In the genomic region with DNA sequence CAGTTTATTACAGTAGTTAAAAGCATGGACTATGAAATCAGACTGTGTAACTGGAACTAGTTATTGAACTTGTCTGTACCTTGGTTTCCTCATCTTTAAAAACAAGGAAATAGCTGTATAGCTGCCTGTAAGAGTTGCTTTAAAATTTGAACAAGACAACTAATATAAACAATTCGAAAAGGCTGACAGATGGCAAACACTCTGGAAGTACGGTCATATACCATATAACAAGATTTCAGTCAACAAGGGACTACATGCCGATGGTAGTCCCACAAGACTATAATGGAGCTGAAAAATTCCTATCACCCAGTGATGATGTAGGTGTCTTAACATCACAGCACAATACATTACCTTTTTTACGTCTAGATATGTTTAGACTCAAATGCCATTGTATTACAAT, we compare ENCODE assay signal across 32 cellular contexts.
"Had no signal": no experiment of that assay in that cellular context is flagged by ENCODE, and none has a peak within 500 bp of the region (broad histone marks: within the 10 kb centered on the region; RNA-seq: fewer than 3 reads in every experiment).

No MANE protein-coding gene starts in this region.

- H3K9me3 ChIP-seq: ascending aorta, breast epithelium had no signal

- H3K4me3 ChIP-seq: ascending aorta, breast epithelium, coronary artery, dorsolateral prefrontal cortex had no signal

- ATAC-seq: activated CD4-positive, CD25-positive, alpha-beta regulatory T cell treated with anti-CD3 and anti-CD28 coated beads, Interleukin-2, amount 50 U/mL, for 24 hours; activated CD8-positive, alpha-beta T cell treated with anti-CD3 and anti-CD28 coated beads for 36 hours; activated T-cell treated with anti-CD3 and anti-CD28 coated beads, Interleukin-2, amount 50 U/mL, for 4 hours; activated T-helper 17 cell treated with anti-CD3 and anti-CD28 coated beads, Interleukin-2, amount 50 U/mL, for 72 hours; esophagus mucosa; T-helper 17 cell had no signal

- H3K27ac Mint-ChIP-seq: activated B cell treated with CpG ODN at 0.5 μM for 24 hours; activated T-helper 17 cell treated with anti-CD3 and anti-CD28 coated beads, Interleukin-2, amount 50 U/mL, for 72 hours; brain; dendritic cell treated with granulocyte-macrophage colony-stimulating factor and Interleukin-4, amounts not matched to agents 40 ng/mL and 50 ng/mL, for 4 days; endodermal cell; T-helper 2 cell treated with Interferon-gamma antibody and Interleukin-4, amounts not matched to agents 5 μg/mL and 100 μg/mL, for 36 hours had no signal

- H3K27me3 ChIP-seq: ascending aorta, breast epithelium, dorsolateral prefrontal cortex had no signal

- H3K9me3 Mint-ChIP-seq: activated B cell treated with CpG ODN at 0.5 μM for 24 hours; activated CD8-positive, alpha-beta T cell treated with anti-CD3 and anti-CD28 coated beads for 36 hours; activated T-cell treated with anti-CD3 and anti-CD28 coated beads, Interleukin-2, amount 50 U/mL, for 4 hours; activated T-helper 17 cell treated with anti-CD3 and anti-CD28 coated beads, Interleukin-2, amount 50 U/mL, for 72 hours; brain; central memory CD8-positive, alpha-beta T cell; dendritic cell treated with granulocyte-macrophage colony-stimulating factor and Interleukin-4, amounts not matched to agents 40 ng/mL and 50 ng/mL, for 4 days; endodermal cell; T-helper 2 cell treated with Interferon-gamma antibody and Interleukin-4, amounts not matched to agents 5 μg/mL and 100 μg/mL, for 36 hours had no signal

- H3K36me3 ChIP-seq: breast epithelium had no signal

- H3K27ac ChIP-seq: ascending aorta, breast epithelium, coronary artery, dorsolateral prefrontal cortex, WERI-Rb-1 had no signal

- DNase-seq: activated B cell treated with CpG ODN at 0.5 μM for 24 hours; activated CD4-positive, alpha-beta T cell treated with anti-CD3 and anti-CD28 coated beads for 48 hours; activated CD4-positive, alpha-beta T cell treated with anti-CD3 and anti-CD28 coated beads, Interleukin-2, amount 50 U/mL, for 1 hour; activated CD4-positive, alpha-beta T cell treated with anti-CD3 and anti-CD28 coated beads, Interleukin-2, amount 50 U/mL, for 48 hours; activated CD8-positive, alpha-beta memory T cell treated with anti-CD3 and anti-CD28 coated beads for 24 hours; activated CD8-positive, alpha-beta T cell treated with anti-CD3 and anti-CD28 coated beads for 36 hours; activated effector memory CD4-positive, alpha-beta T cell treated with Interleukin-2 at 50 U/mL for 16 hours; activated gamma-delta T cell treated with Interleukin-2 at 50 U/mL for 16 hours; activated naive CD4-positive, alpha-beta T cell treated with anti-CD3 and anti-CD28 coated beads, Interleukin-2, amount 50 U/mL, for 16 hours; activated naive CD4-positive, alpha-beta T cell treated with Interleukin-2 at 50 U/mL for 16 hours; activated T-cell treated with anti-CD3 and anti-CD28 coated beads, Interleukin-2, amount 50 U/mL, for 4 hours; dorsolateral prefrontal cortex; effector memory CD4-positive, alpha-beta T cell; endodermal cell; foreskin fibroblast; head of caudate nucleus; T-helper 1 cell; T-helper 17 cell; T1000; WERI-Rb-1 had no signal

- H3K27me3 Mint-ChIP-seq: activated B cell treated with CpG ODN at 0.5 μM for 24 hours; activated CD8-positive, alpha-beta T cell treated with anti-CD3 and anti-CD28 coated beads for 36 hours; activated naive CD8-positive, alpha-beta T cell; activated T-helper 17 cell treated with anti-CD3 and anti-CD28 coated beads, Interleukin-2, amount 50 U/mL, for 72 hours; brain; central memory CD8-positive, alpha-beta T cell; dendritic cell treated with granulocyte-macrophage colony-stimulating factor and Interleukin-4, amounts not matched to agents 40 ng/mL and 50 ng/mL, for 4 days; T-helper 17 cell had no signal

- FAIRE-seq: frontal cortex had no signal

- H3K4me1 ChIP-seq: ascending aorta, breast epithelium had no signal

- H3K4me1 Mint-ChIP-seq: brain, endodermal cell had no signal

- H3K4me3 Mint-ChIP-seq: activated B cell treated with CpG ODN at 0.5 μM for 24 hours; activated CD8-positive, alpha-beta T cell treated with anti-CD3 and anti-CD28 coated beads for 36 hours; activated naive CD8-positive, alpha-beta T cell; activated T-cell treated with anti-CD3 and anti-CD28 coated beads, Interleukin-2, amount 50 U/mL, for 4 hours; activated T-helper 17 cell treated with anti-CD3 and anti-CD28 coated beads, Interleukin-2, amount 50 U/mL, for 72 hours; brain; central memory CD8-positive, alpha-beta T cell; dendritic cell treated with granulocyte-macrophage colony-stimulating factor and Interleukin-4, amounts not matched to agents 40 ng/mL and 50 ng/mL, for 4 days; endodermal cell; T-helper 2 cell treated with Interferon-gamma antibody and Interleukin-4, amounts not matched to agents 5 μg/mL and 100 μg/mL, for 36 hours had no signal
